Comparison of ENCODE assay signal across 12 cellular contexts in genomic region chr9:92295240-92295790, GRCh38. TPM values are rescaled to one million over a fixed set of nuclear protein-coding genes. Genes with fewer than 3 reads are reported as not detected.
DNase-seq lines count a peak whose midpoint lies in the region; ATAC-seq and TF ChIP-seq lines count a peak whose summit lies in the region.
"Had no signal": no experiment of that assay in that cellular context is flagged by ENCODE, and none has a peak within 500 bp of the region (broad histone marks: within the 10 kb centered on the region; RNA-seq: fewer than 3 reads in every experiment).

No MANE protein-coding gene starts in this region.

- H3K4me2 ChIP-seq in PC-3 (ENCODE audit: low read length) = 0 out of 2 replicates have a peak overlapping the region, but pooled peaks have one; percentile 99

- H3K79me2 ChIP-seq in PC-3 (ENCODE audit: low read length) = peaks cover 40% of the 10 kb centered on the region

- CTCF ChIA-PET in activated naive CD4-positive, alpha-beta T cell treated with anti-CD3 and anti-CD28 coated beads, Interleukin-2, amount 10 ng/mL, durations not matched to agents 7 days and 5 days (lab: Charles Lee) = interaction anchor here (0.8 to 1.4 kb wide), 2 partner anchors 18 to 155 kb away, joined by 3 to 4 read pairs; no protein-coding TSS in a partner anchor
- CTCF ChIA-PET in activated naive CD4-positive, alpha-beta T cell treated with anti-CD3 and anti-CD28 coated beads for 36 hours (lab: Charles Lee) = no interaction called here
- CTCF ChIA-PET in PC-3 (lab: Charles Lee) = no interaction called here

- H3K9me3 Mint-ChIP-seq in activated naive CD4-positive, alpha-beta T cell treated with anti-CD3 and anti-CD28 coated beads, Interleukin-2, amount 10 ng/mL, durations not matched to agents 7 days and 5 days = no peaks in the 10 kb centered on the region
- no peaks in the 10 kb centered on the region for H3K9me3 Mint-ChIP-seq in activated naive CD4-positive, alpha-beta T cell treated with anti-CD3 and anti-CD28 coated beads for 36 hours
- no peaks in the 10 kb centered on the region for H3K9me3 Mint-ChIP-seq in central memory CD8-positive, alpha-beta T cell
- H3K9me3 Mint-ChIP-seq in stimulated activated naive B cell treated with anti-CD40 and anti-IgM and Interleukin-4, amounts not matched to agents 10 μg/mL and 1 μg/mL and 100 μg/mL, for 72 hours = no peaks in the 10 kb centered on the region

- H3K4me1 ChIP-seq in PC-3 (ENCODE audit: insufficient read depth, low read length) = peaks cover 21% of the 10 kb centered on the region

- no peaks in the 10 kb centered on the region for H3F3A ChIP-seq in PC-3 (ENCODE audit: low read length, unreplicated experiment)

- H2AFZ ChIP-seq in PC-3 (ENCODE audit: low read length) = no peak overlapping the region

- peak overlapping the region; percentile 30 for H3K4me3 Mint-ChIP-seq in activated naive CD4-positive, alpha-beta T cell treated with anti-CD3 and anti-CD28 coated beads, Interleukin-2, amount 10 ng/mL, durations not matched to agents 7 days and 5 days
- no peak overlapping the region for H3K4me3 Mint-ChIP-seq in activated naive CD4-positive, alpha-beta T cell treated with anti-CD3 and anti-CD28 coated beads for 36 hours
- no peak overlapping the region for H3K4me3 Mint-ChIP-seq in central memory CD8-positive, alpha-beta T cell
- H3K4me3 Mint-ChIP-seq in stimulated activated naive B cell treated with anti-CD40 and anti-IgM and Interleukin-4, amounts not matched to agents 10 μg/mL and 1 μg/mL and 100 μg/mL, for 72 hours = no peak overlapping the region

- no TSS peak for BruUV-seq in PC-3 (replicated peaks; lab: Mats Ljungman, UMichigan)

- intact Hi-C loops in activated naive CD4-positive, alpha-beta T cell treated with anti-CD3 and anti-CD28 coated beads for 36 hours (cut with micrococcal nuclease) = loop anchor here (5.0 kb wide), 1 partner anchor 33 kb away; no protein-coding TSS in a partner anchor
- intact Hi-C loops in PC-3 (cut with micrococcal nuclease) = no loop called here

- H4K20me1 ChIP-seq in PC-3 (ENCODE audit: low read length) = peaks cover 20% of the 10 kb centered on the region

- TF ChIP-seq CTCF in PC-3 (conservative IDR thresholded peaks at IDR 0.05; ENCODE audit: low read depth, low read length) = no peak

- H3K36me3 Mint-ChIP-seq in activated naive CD4-positive, alpha-beta T cell treated with anti-CD3 and anti-CD28 coated beads, Interleukin-2, amount 10 ng/mL, durations not matched to agents 7 days and 5 days = peaks cover 44% of the 10 kb centered on the region
- H3K36me3 Mint-ChIP-seq in activated naive CD4-positive, alpha-beta T cell treated with anti-CD3 and anti-CD28 coated beads for 36 hours (ENCODE audit: low read depth) = peaks cover 47% of the 10 kb centered on the region
- H3K36me3 Mint-ChIP-seq in central memory CD8-positive, alpha-beta T cell (ENCODE audit: insufficient read depth) = peaks cover 35% of the 10 kb centered on the region
- peaks cover 25 to 40% of the 10 kb centered on the region in 2 donors for H3K36me3 Mint-ChIP-seq in stimulated activated naive B cell treated with anti-CD40 and anti-IgM and Interleukin-4, amounts not matched to agents 10 μg/mL and 1 μg/mL and 100 μg/mL, for 72 hours

- H3K9me2 ChIP-seq in PC-3 (replicated peaks; ENCODE audit: low read length) = no peaks in the 10 kb centered on the region

- peaks cover 31% of the 10 kb centered on the region; the same call in 1 of the 2 replicates for H3K36me3 ChIP-seq in PC-3 (ENCODE audit: low read depth, low read length)

- ATAC-seq in PC-3 = no peak
- ATAC-seq in central memory CD8-positive, alpha-beta T cell (replicated peaks; ENCODE audit: extremely low read depth, poor library complexity, severe bottlenecking) = no peak
- no peak for ATAC-seq in stimulated activated naive B cell treated with anti-CD40 and anti-IgM and Interleukin-4, amounts not matched to agents 10 μg/mL and 1 μg/mL and 100 μg/mL, for 72 hours (replicated peaks)
- ATAC-seq: activated CD4-positive, CD25-positive, alpha-beta regulatory T cell treated with anti-CD3 and anti-CD28 coated beads, Interleukin-2, amount 50 U/mL, for 24 hours; Panc1 had no signal

- POLR2A ChIA-PET in PC-3 (lab: Charles Lee; ENCODE audit: unreplicated experiment) = no interaction called here

- peaks cover 65% of the 10 kb centered on the region for H3K4me1 Mint-ChIP-seq in activated naive CD4-positive, alpha-beta T cell treated with anti-CD3 and anti-CD28 coated beads, Interleukin-2, amount 10 ng/mL, durations not matched to agents 7 days and 5 days
- H3K4me1 Mint-ChIP-seq in activated naive CD4-positive, alpha-beta T cell treated with anti-CD3 and anti-CD28 coated beads for 36 hours (ENCODE audit: low read depth) = peaks cover 38% of the 10 kb centered on the region
- peaks cover 34% of the 10 kb centered on the region for H3K4me1 Mint-ChIP-seq in central memory CD8-positive, alpha-beta T cell
- H3K4me1 Mint-ChIP-seq in stimulated activated naive B cell treated with anti-CD40 and anti-IgM and Interleukin-4, amounts not matched to agents 10 μg/mL and 1 μg/mL and 100 μg/mL, for 72 hours = peaks cover 33 to 54% of the 10 kb centered on the region in 2 donors

- no peak overlapping the region for H3K9ac ChIP-seq in PC-3 (ENCODE audit: low read length)

- H3K27ac ChIP-seq in PC-3 (ENCODE audit: low read length) = no peak overlapping the region

- no peaks in the 10 kb centered on the region for H3K27me3 ChIP-seq in PC-3 (ENCODE audit: low read length)

- H3K27ac Mint-ChIP-seq in activated naive CD4-positive, alpha-beta T cell treated with anti-CD3 and anti-CD28 coated beads, Interleukin-2, amount 10 ng/mL, durations not matched to agents 7 days and 5 days = peak overlapping the region; percentile 51
- no peak overlapping the region for H3K27ac Mint-ChIP-seq in activated naive CD4-positive, alpha-beta T cell treated with anti-CD3 and anti-CD28 coated beads for 36 hours
- H3K27ac Mint-ChIP-seq in central memory CD8-positive, alpha-beta T cell (ENCODE audit: low read depth) = peak overlapping the region; percentile 54
- H3K27ac Mint-ChIP-seq in stimulated activated naive B cell treated with anti-CD40 and anti-IgM and Interleukin-4, amounts not matched to agents 10 μg/mL and 1 μg/mL and 100 μg/mL, for 72 hours = peak overlapping the region; percentile 53

- H3K4me3 ChIP-seq in PC-3 (ENCODE audit: low read length) = no peak overlapping the region

- DNase-seq in activated naive CD4-positive, alpha-beta T cell treated with anti-CD3 and anti-CD28 coated beads, Interleukin-2, amount 10 ng/mL, durations not matched to agents 7 days and 5 days = no peak
- DNase-seq in activated naive CD4-positive, alpha-beta T cell treated with anti-CD3 and anti-CD28 coated beads for 36 hours = no peak
- DNase-seq in PC-3 (no peak), SHP77 treated with DMSO at 0.1 percent for 48 hours (lab: John Stamatoyannopoulos, UW) (no peak), HPDE6-E6E7 (ENCODE audit: extremely low spot score) (no peak), NCI-H1930 (lab: John Stamatoyannopoulos, UW) (no peak)
- no peak for DNase-seq in central memory CD8-positive, alpha-beta T cell (ENCODE audit: low spot score in 2 of 2)
- DNase-seq in stimulated activated naive B cell treated with anti-CD40 and anti-IgM and Interleukin-4, amounts not matched to agents 10 μg/mL and 1 μg/mL and 100 μg/mL, for 72 hours = no peak
- DNase-seq: aorta, NCI-H1417 had no signal

- H3K27me3 Mint-ChIP-seq in activated naive CD4-positive, alpha-beta T cell treated with anti-CD3 and anti-CD28 coated beads, Interleukin-2, amount 10 ng/mL, durations not matched to agents 7 days and 5 days = peaks cover 4% of the 10 kb centered on the region
- H3K27me3 Mint-ChIP-seq in activated naive CD4-positive, alpha-beta T cell treated with anti-CD3 and anti-CD28 coated beads for 36 hours (ENCODE audit: low read depth) = no peaks in the 10 kb centered on the region
- no peaks in the 10 kb centered on the region for H3K27me3 Mint-ChIP-seq in central memory CD8-positive, alpha-beta T cell
- no peaks in the 10 kb centered on the region for H3K27me3 Mint-ChIP-seq in stimulated activated naive B cell treated with anti-CD40 and anti-IgM and Interleukin-4, amounts not matched to agents 10 μg/mL and 1 μg/mL and 100 μg/mL, for 72 hours

- H3K9me3 ChIP-seq in PC-3 (ENCODE audit: low read length) = no peaks in the 10 kb centered on the region

RNA-seq across cellular contexts. Expression of gene IARS1, which starts 1.8 kb away (rescaled TPM):
- 100 to 1,000 TPM; 271 to 272 TPM for total RNA-seq in activated naive CD4-positive, alpha-beta T cell treated with anti-CD3 and anti-CD28 coated beads for 36 hours
- 128 and 148 TPM in 2 replicates for total RNA-seq in PC-3 (2014; rRNA removed)

RNA-seq across cellular contexts. Expression of gene NOL8, which starts 29.8 kb away (rescaled TPM):
- total RNA-seq in activated naive CD4-positive, alpha-beta T cell treated with anti-CD3 and anti-CD28 coated beads for 36 hours = 10 to 100 TPM; 41.0 to 46.2 TPM
- total RNA-seq in PC-3 (2014; rRNA removed) = 21.0 and 22.5 TPM in 2 replicates

RNA-seq across cellular contexts. Expression of gene CENPP, which starts 30.4 kb away (rescaled TPM):
- total RNA-seq in activated naive CD4-positive, alpha-beta T cell treated with anti-CD3 and anti-CD28 coated beads for 36 hours = 10 to 100 TPM; 24.9 to 26.5 TPM
- 2.7 and 8.3 TPM in 2 replicates for total RNA-seq in PC-3 (2014; rRNA removed)
